10 cellular contexts compared by ENCODE assay signal in genomic region chr18:77111449-77112160, GRCh38. TPM values are rescaled to one million over a fixed set of nuclear protein-coding genes. Genes with fewer than 3 reads are reported as not detected.
DNase-seq lines count a peak whose midpoint lies in the region; ATAC-seq and TF ChIP-seq lines count a peak whose summit lies in the region.
"Had no signal": no experiment of that assay in that cellular context is flagged by ENCODE, and none has a peak within 500 bp of the region (broad histone marks: within the 10 kb centered on the region; RNA-seq: fewer than 3 reads in every experiment).

No MANE protein-coding gene starts in this region.

- peaks cover 28% of the 10 kb centered on the region for H3K36me3 Mint-ChIP-seq in activated CD4-positive, alpha-beta memory T cell treated with anti-CD3 and anti-CD28 coated beads for 36 hours
- H3K36me3 Mint-ChIP-seq in activated CD4-positive, alpha-beta memory T cell treated with anti-CD3 and anti-CD28 coated beads, Interleukin-2, amount 10 ng/mL, durations not matched to agents 7 days and 5 days (ENCODE audit: low read depth), result peaks cover 51% of the 10 kb centered on the region
- peaks cover 7% of the 10 kb centered on the region for H3K36me3 Mint-ChIP-seq in WTC11
- H3K36me3 Mint-ChIP-seq in glutamatergic neuron (ENCODE audit: unreplicated experiment), result peaks cover 15% of the 10 kb centered on the region

- H3K27ac ChIP-seq in subcutaneous abdominal adipose tissue (ENCODE audit: low read depth, low read length), result peak overlapping the region; percentile 37

- peak overlapping the region in 2 of 5 donors; percentile 17 to 49 for H3K4me3 ChIP-seq in subcutaneous abdominal adipose tissue (ENCODE audit: low read depth in 1 of 5, low read length in 5 of 5)

- CTCF ChIA-PET in activated CD4-positive, alpha-beta memory T cell treated with anti-CD3 and anti-CD28 coated beads for 36 hours (lab: Charles Lee), result interaction anchor here (6.4 kb wide), 1 partner anchor 11 kb away, joined by 36 read pairs; no protein-coding TSS in a partner anchor
- CTCF ChIA-PET in activated CD4-positive, alpha-beta memory T cell treated with anti-CD3 and anti-CD28 coated beads, Interleukin-2, amount 10 ng/mL, durations not matched to agents 7 days and 5 days (lab: Charles Lee), result interaction anchor here (1.5 kb wide), 1 partner anchor 10 kb away, joined by 3 read pairs; no protein-coding TSS in a partner anchor
- CTCF ChIA-PET in WTC11 (lab: Charles Lee), result interaction anchor here (0.5 to 1.3 kb wide), 3 partner anchors 19 to 27 kb away, joined by 3 to 4 read pairs (median 3); no protein-coding TSS in a partner anchor

- H3K4me3 Mint-ChIP-seq in activated CD4-positive, alpha-beta memory T cell treated with anti-CD3 and anti-CD28 coated beads for 36 hours, result no peak overlapping the region
- no peak overlapping the region for H3K4me3 Mint-ChIP-seq in activated CD4-positive, alpha-beta memory T cell treated with anti-CD3 and anti-CD28 coated beads, Interleukin-2, amount 10 ng/mL, durations not matched to agents 7 days and 5 days
- H3K4me3 Mint-ChIP-seq in WTC11 (no peak overlapping the region), glutamatergic neuron (ENCODE audit: unreplicated experiment) (no peak overlapping the region)
- H3K4me3 Mint-ChIP-seq: nephron had no signal

- intact Hi-C loops in activated CD4-positive, alpha-beta memory T cell treated with anti-CD3 and anti-CD28 coated beads for 36 hours (cut with micrococcal nuclease), result no loop called here

- peaks cover 4% of the 10 kb centered on the region for H3K9me3 Mint-ChIP-seq in activated CD4-positive, alpha-beta memory T cell treated with anti-CD3 and anti-CD28 coated beads for 36 hours
- no peaks in the 10 kb centered on the region for H3K9me3 Mint-ChIP-seq in activated CD4-positive, alpha-beta memory T cell treated with anti-CD3 and anti-CD28 coated beads, Interleukin-2, amount 10 ng/mL, durations not matched to agents 7 days and 5 days
- H3K9me3 Mint-ChIP-seq in WTC11 (no peaks in the 10 kb centered on the region), glutamatergic neuron (ENCODE audit: unreplicated experiment) (peaks cover 10% of the 10 kb centered on the region)
- H3K9me3 Mint-ChIP-seq: nephron had no signal

- H3K27ac Mint-ChIP-seq in activated CD4-positive, alpha-beta memory T cell treated with anti-CD3 and anti-CD28 coated beads for 36 hours, result no peak overlapping the region
- no peak overlapping the region for H3K27ac Mint-ChIP-seq in activated CD4-positive, alpha-beta memory T cell treated with anti-CD3 and anti-CD28 coated beads, Interleukin-2, amount 10 ng/mL, durations not matched to agents 7 days and 5 days
- peak overlapping the region; percentile 26; the same call in 1 of the 2 replicates for H3K27ac Mint-ChIP-seq in WTC11
- peak overlapping the region; percentile 44 for H3K27ac Mint-ChIP-seq in glutamatergic neuron (ENCODE audit: unreplicated experiment)

- POLR2A ChIA-PET in activated CD4-positive, alpha-beta memory T cell treated with anti-CD3 and anti-CD28 coated beads for 36 hours (lab: Charles Lee), result interaction anchor here (1.2 kb wide), 1 partner anchor 10 kb away, joined by 6 read pairs; no protein-coding TSS in a partner anchor
- POLR2A ChIA-PET in activated CD4-positive, alpha-beta memory T cell treated with anti-CD3 and anti-CD28 coated beads, Interleukin-2, amount 10 ng/mL, durations not matched to agents 7 days and 5 days (lab: Charles Lee), result interaction anchor here (1.7 to 9.7 kb wide), 3 partner anchors 12 to 48 kb away, joined by 4 to 137 read pairs (median 10); partner anchors contain the start of gene MBP
- POLR2A ChIA-PET in WTC11 (lab: Charles Lee), result no interaction called here

- H3K36me3 ChIP-seq in subcutaneous abdominal adipose tissue (ENCODE audit: control insufficient read depth in 5 of 5, insufficient read depth in 5 of 5, low read length in 5 of 5), result peaks cover 0 to 7% (median 0%) of the 10 kb centered on the region in 5 donors

- peaks cover 85% of the 10 kb centered on the region for H3K4me1 Mint-ChIP-seq in activated CD4-positive, alpha-beta memory T cell treated with anti-CD3 and anti-CD28 coated beads for 36 hours (ENCODE audit: low read depth)
- H3K4me1 Mint-ChIP-seq in activated CD4-positive, alpha-beta memory T cell treated with anti-CD3 and anti-CD28 coated beads, Interleukin-2, amount 10 ng/mL, durations not matched to agents 7 days and 5 days, result peaks cover 89% of the 10 kb centered on the region
- peaks cover 69% of the 10 kb centered on the region for H3K4me1 Mint-ChIP-seq in WTC11
- peaks cover 49% of the 10 kb centered on the region for H3K4me1 Mint-ChIP-seq in glutamatergic neuron (ENCODE audit: low read depth, unreplicated experiment)

- H3K4me1 ChIP-seq in subcutaneous abdominal adipose tissue (ENCODE audit: control insufficient read depth in 5 of 5, insufficient read depth in 5 of 5, low read length in 5 of 5), result peaks cover 11 to 68% (median 54%) of the 10 kb centered on the region in 5 donors

- peak; percentile 9 for DNase-seq in activated CD4-positive, alpha-beta memory T cell treated with anti-CD3 and anti-CD28 coated beads for 36 hours
- no peak for DNase-seq in activated CD4-positive, alpha-beta memory T cell treated with anti-CD3 and anti-CD28 coated beads, Interleukin-2, amount 10 ng/mL, durations not matched to agents 7 days and 5 days
- DNase-seq in WTC11 (ENCODE audit: low spot score) (no peak), glutamatergic neuron (no peak), Ammon's horn (ENCODE audit: low spot score) (no peak), DMS 273 treated with DMSO at 0.1 percent for 48 hours (lab: John Stamatoyannopoulos, UW) (no peak), NCI-H774 (lab: John Stamatoyannopoulos, UW) (no peak)

- no peaks in the 10 kb centered on the region for H3K9me3 ChIP-seq in subcutaneous abdominal adipose tissue (ENCODE audit: control insufficient read depth in 5 of 5, low read length in 5 of 5)
- H3K9me3 ChIP-seq: tibial artery had no signal

- no peak for TF ChIP-seq CTCF in WTC11 (IDR thresholded peaks at IDR 0.05)
- no peak for TF ChIP-seq CTCF in glutamatergic neuron (IDR thresholded peaks at IDR 0.05; ENCODE audit: partially characterized antibody, unreplicated experiment)

- peaks cover 0 to 3% (median 0%) of the 10 kb centered on the region in 5 donors for H3K27me3 ChIP-seq in subcutaneous abdominal adipose tissue (ENCODE audit: control insufficient read depth in 5 of 5, insufficient read depth in 4 of 5, low read length in 5 of 5)
- H3K27me3 ChIP-seq: tibial artery had no signal

- no peak for ATAC-seq in WTC11

- H3K9ac ChIP-seq in subcutaneous abdominal adipose tissue (ENCODE audit: low read length in 5 of 5), result peak overlapping the region in 3 of 5 donors; percentile 13 to 26 (median 13)

- H3K27me3 Mint-ChIP-seq in activated CD4-positive, alpha-beta memory T cell treated with anti-CD3 and anti-CD28 coated beads for 36 hours, result no peaks in the 10 kb centered on the region
- H3K27me3 Mint-ChIP-seq in activated CD4-positive, alpha-beta memory T cell treated with anti-CD3 and anti-CD28 coated beads, Interleukin-2, amount 10 ng/mL, durations not matched to agents 7 days and 5 days, result no peaks in the 10 kb centered on the region
- H3K27me3 Mint-ChIP-seq in WTC11 (ENCODE audit: low read depth) (no peaks in the 10 kb centered on the region), glutamatergic neuron (ENCODE audit: unreplicated experiment) (no peaks in the 10 kb centered on the region)

TF ChIP-seq in WTC11, 78 proteins besides CTCF, POLR2A, EP300 and RAD21 (continues in another document):
- TF ChIP-seq JUN (CRISPR knock-in tag; IDR thresholded peaks at IDR 0.05), result no peak
- TF ChIP-seq ZNF219 (CRISPR knock-in tag; IDR thresholded peaks at IDR 0.05; ENCODE audit: borderline replicate concordance), result no peak
- TF ChIP-seq, protein P1, sequence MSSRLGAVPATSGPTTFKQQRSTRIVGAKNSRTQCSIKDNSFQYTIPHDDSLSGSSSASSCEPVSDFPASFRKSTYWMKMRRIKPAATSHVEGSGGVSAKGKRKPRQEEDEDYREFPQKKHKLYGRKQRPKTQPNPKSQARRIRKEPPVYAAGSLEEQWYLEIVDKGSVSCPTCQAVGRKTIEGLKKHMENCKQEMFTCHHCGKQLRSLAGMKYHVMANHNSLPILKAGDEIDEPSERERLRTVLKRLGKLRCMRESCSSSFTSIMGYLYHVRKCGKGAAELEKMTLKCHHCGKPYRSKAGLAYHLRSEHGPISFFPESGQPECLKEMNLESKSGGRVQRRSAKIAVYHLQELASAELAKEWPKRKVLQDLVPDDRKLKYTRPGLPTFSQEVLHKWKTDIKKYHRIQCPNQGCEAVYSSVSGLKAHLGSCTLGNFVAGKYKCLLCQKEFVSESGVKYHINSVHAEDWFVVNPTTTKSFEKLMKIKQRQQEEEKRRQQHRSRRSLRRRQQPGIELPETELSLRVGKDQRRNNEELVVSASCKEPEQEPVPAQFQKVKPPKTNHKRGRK (CRISPR knock-in tag; IDR thresholded peaks at IDR 0.05; ENCODE audit: borderline replicate concordance), result no peak
- TF ChIP-seq TEAD4 (CRISPR knock-in tag; IDR thresholded peaks at IDR 0.05), result no peak
- TF ChIP-seq, protein P2, sequence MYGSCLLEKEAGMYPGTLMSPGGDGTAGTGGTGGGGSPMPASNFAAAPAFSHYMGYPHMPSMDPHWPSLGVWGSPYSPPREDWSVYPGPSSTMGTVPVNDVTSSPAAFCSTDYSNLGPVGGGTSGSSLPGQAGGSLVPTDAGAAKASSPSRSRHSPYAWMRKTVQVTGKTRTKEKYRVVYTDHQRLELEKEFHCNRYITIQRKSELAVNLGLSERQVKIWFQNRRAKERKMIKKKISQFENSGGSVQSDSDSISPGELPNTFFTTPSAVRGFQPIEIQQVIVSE (CRISPR knock-in tag; IDR thresholded peaks at IDR 0.05; ENCODE audit: borderline replicate concordance), result no peak
- TF ChIP-seq SMAD4 (CRISPR knock-in tag; IDR thresholded peaks at IDR 0.05), result no peak
- TF ChIP-seq, protein P3, sequence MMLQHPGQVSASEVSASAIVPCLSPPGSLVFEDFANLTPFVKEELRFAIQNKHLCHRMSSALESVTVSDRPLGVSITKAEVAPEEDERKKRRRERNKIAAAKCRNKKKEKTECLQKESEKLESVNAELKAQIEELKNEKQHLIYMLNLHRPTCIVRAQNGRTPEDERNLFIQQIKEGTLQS (CRISPR knock-in tag; conservative IDR thresholded peaks at IDR 0.05), result no peak
- TF ChIP-seq OVOL2 (CRISPR knock-in tag; IDR thresholded peaks at IDR 0.05; ENCODE audit: borderline replicate concordance), result no peak
- TF ChIP-seq FOXJ3 (CRISPR knock-in tag; IDR thresholded peaks at IDR 0.05; ENCODE audit: borderline replicate concordance), result no peak

RNA-seq across cellular contexts. Expression of gene MBP, which starts 21.0 kb away (rescaled TPM):
- 10 to 100 TPM; 38.9 to 40.4 TPM for total RNA-seq in activated CD4-positive, alpha-beta memory T cell treated with anti-CD3 and anti-CD28 coated beads for 36 hours
- total RNA-seq in activated CD4-positive, alpha-beta memory T cell treated with anti-CD3 and anti-CD28 coated beads, Interleukin-2, amount 10 ng/mL, durations not matched to agents 7 days and 5 days, result 10 to 100 TPM; 81.4 to 95.3 TPM
- total RNA-seq in WTC11 (2021), result 19.6 to 20.2 TPM (median 19.6 TPM) in 3 replicates
- total RNA-seq in glutamatergic neuron (ENCODE audit: unreplicated experiment), result 82.6 TPM

Comparison
In these comparisons a context has a peak if more than half of its experiments do, and no peak if none do; other contexts are left out.
1. H3K27ac Mint-ChIP-seq: peak in WTC11 (single experiment) and glutamatergic neuron (single experiment); none in activated CD4-positive, alpha-beta memory T cell treated with anti-CD3 and anti-CD28 coated beads for 36 hours (single experiment) and activated CD4-positive, alpha-beta memory T cell treated with anti-CD3 and anti-CD28 coated beads, Interleukin-2, amount 10 ng/mL, durations not matched to agents 7 days and 5 days (single experiment).